In the genomic region with DNA sequence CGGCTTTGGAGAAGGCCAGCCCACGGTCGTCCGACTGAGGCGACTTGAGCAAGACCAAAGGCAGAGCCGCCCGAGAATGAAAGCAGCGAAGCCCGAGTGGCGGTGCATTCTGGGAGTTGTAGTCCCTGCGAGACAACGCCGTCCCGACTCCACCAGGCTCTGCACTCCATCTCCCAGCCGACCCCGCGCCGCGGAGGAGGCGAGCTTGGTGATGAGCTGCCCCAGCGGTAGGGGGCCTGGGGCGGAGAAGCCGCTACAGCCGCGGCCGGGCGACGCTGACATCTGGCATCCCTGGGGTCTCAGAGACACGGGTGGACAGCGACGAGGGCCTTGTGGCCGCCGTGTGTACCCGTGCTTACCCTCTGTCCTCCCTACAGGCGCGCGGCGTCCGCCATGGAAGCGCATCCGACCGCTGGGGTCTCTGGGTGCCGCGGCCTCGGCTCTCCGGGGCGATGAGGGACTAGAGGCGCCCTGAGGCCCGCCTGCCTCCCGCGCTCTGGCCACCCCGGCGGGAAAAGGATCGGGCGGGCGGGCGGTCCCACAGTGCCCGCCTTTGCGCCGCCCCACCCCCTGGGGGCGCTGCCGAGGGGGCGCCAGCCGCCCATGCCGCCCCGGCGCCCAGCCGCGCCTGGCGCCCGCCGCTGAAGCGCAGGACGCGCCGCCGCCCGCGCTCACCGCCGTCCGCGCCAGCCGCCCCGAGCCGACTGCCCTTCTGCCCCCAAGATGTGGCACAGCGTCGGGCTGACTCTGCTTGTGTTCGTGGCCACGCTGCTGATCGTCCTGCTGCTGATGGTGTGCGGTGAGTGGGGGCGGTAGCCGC, we compare ENCODE assay signal across 1 cellular context.
TF ChIP-seq lines count a peak whose summit lies in the region.

A gene (plus strand): TSS at position 244 of the 820 bp plus-strand sequence. CDS start 480 bp downstream, at position 724.

TF ChIP-seq in WTC11, 78 proteins besides CTCF, POLR2A, EP300 and RAD21 (continued from another document and continues in another):
- TF ChIP-seq, protein P1, sequence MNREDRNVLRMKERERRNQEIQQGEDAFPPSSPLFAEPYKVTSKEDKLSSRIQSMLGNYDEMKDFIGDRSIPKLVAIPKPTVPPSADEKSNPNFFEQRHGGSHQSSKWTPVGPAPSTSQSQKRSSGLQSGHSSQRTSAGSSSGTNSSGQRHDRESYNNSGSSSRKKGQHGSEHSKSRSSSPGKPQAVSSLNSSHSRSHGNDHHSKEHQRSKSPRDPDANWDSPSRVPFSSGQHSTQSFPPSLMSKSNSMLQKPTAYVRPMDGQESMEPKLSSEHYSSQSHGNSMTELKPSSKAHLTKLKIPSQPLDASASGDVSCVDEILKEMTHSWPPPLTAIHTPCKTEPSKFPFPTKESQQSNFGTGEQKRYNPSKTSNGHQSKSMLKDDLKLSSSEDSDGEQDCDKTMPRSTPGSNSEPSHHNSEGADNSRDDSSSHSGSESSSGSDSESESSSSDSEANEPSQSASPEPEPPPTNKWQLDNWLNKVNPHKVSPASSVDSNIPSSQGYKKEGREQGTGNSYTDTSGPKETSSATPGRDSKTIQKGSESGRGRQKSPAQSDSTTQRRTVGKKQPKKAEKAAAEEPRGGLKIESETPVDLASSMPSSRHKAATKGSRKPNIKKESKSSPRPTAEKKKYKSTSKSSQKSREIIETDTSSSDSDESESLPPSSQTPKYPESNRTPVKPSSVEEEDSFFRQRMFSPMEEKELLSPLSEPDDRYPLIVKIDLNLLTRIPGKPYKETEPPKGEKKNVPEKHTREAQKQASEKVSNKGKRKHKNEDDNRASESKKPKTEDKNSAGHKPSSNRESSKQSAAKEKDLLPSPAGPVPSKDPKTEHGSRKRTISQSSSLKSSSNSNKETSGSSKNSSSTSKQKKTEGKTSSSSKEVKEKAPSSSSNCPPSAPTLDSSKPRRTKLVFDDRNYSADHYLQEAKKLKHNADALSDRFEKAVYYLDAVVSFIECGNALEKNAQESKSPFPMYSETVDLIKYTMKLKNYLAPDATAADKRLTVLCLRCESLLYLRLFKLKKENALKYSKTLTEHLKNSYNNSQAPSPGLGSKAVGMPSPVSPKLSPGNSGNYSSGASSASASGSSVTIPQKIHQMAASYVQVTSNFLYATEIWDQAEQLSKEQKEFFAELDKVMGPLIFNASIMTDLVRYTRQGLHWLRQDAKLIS (CRISPR knock-in tag; IDR thresholded peaks at IDR 0.05; ENCODE audit: borderline replicate concordance), result no peak
- TF ChIP-seq GABPB1 (CRISPR knock-in tag; IDR thresholded peaks at IDR 0.05) (peak; percentile 62), EMX1 (CRISPR knock-in tag; IDR thresholded peaks at IDR 0.05) (no peak), ELF4 (CRISPR knock-in tag; IDR thresholded peaks at IDR 0.05; ENCODE audit: low read depth) (no peak), ETV6 (CRISPR knock-in tag; IDR thresholded peaks at IDR 0.05) (0 out of 2 replicates have a peak, but pooled peaks have one; percentile 28), ZNF423 (CRISPR knock-in tag; IDR thresholded peaks at IDR 0.05) (peak; percentile 85), MYBL2 (CRISPR knock-in tag; IDR thresholded peaks at IDR 0.05) (0 out of 2 replicates have a peak, but pooled peaks have one; percentile 27), ZNF219 (CRISPR knock-in tag; IDR thresholded peaks at IDR 0.05; ENCODE audit: borderline replicate concordance) (no peak), NR2C2 (CRISPR knock-in tag; IDR thresholded peaks at IDR 0.05) (no peak), ZNF121 (CRISPR knock-in tag; IDR thresholded peaks at IDR 0.05) (no peak), TEAD1 (CRISPR knock-in tag; IDR thresholded peaks at IDR 0.05) (no peak; the same call in none of the 2 replicates), GTF2I (CRISPR knock-in tag; conservative IDR thresholded peaks at IDR 0.05) (no peak), NFATC4 (CRISPR knock-in tag; IDR thresholded peaks at IDR 0.05) (no peak), SOX15 (CRISPR knock-in tag; IDR thresholded peaks at IDR 0.05) (no peak), NFE2L1 (CRISPR knock-in tag; IDR thresholded peaks at IDR 0.05) (0 out of 2 replicates have a peak, but pooled peaks have one; percentile 37), ATF1 (CRISPR knock-in tag; IDR thresholded peaks at IDR 0.05) (no peak), FOXK1 (CRISPR knock-in tag; IDR thresholded peaks at IDR 0.05) (peak; percentile 56; the same call in 1 of the 2 replicates), TCF7 (CRISPR knock-in tag; IDR thresholded peaks at IDR 0.05; ENCODE audit: low read depth) (0 out of 2 replicates have a peak, but pooled peaks have one; percentile 36), ZNF138 (CRISPR knock-in tag; conservative IDR thresholded peaks at IDR 0.05) (no peak), TP53 (CRISPR knock-in tag; IDR thresholded peaks at IDR 0.05) (peak; percentile 32; the same call in 1 of the 2 replicates), CBFB (CRISPR knock-in tag; IDR thresholded peaks at IDR 0.05; ENCODE audit: low read depth) (0 out of 2 replicates have a peak, but pooled peaks have one; percentile 42), FOXJ3 (CRISPR knock-in tag; IDR thresholded peaks at IDR 0.05; ENCODE audit: borderline replicate concordance) (no peak), HMGA2 (CRISPR knock-in tag; IDR thresholded peaks at IDR 0.05) (no peak), ZNF232 (CRISPR knock-in tag; IDR thresholded peaks at IDR 0.05) (0 out of 2 replicates have a peak, but pooled peaks have one; percentile 50), CREB1 (CRISPR knock-in tag; IDR thresholded peaks at IDR 0.05) (no peak), TEAD4 (CRISPR knock-in tag; IDR thresholded peaks at IDR 0.05) (no peak), ZNF317 (CRISPR knock-in tag; IDR thresholded peaks at IDR 0.05; ENCODE audit: borderline replicate concordance, low read depth) (no peak)
- TF ChIP-seq, protein P2, sequence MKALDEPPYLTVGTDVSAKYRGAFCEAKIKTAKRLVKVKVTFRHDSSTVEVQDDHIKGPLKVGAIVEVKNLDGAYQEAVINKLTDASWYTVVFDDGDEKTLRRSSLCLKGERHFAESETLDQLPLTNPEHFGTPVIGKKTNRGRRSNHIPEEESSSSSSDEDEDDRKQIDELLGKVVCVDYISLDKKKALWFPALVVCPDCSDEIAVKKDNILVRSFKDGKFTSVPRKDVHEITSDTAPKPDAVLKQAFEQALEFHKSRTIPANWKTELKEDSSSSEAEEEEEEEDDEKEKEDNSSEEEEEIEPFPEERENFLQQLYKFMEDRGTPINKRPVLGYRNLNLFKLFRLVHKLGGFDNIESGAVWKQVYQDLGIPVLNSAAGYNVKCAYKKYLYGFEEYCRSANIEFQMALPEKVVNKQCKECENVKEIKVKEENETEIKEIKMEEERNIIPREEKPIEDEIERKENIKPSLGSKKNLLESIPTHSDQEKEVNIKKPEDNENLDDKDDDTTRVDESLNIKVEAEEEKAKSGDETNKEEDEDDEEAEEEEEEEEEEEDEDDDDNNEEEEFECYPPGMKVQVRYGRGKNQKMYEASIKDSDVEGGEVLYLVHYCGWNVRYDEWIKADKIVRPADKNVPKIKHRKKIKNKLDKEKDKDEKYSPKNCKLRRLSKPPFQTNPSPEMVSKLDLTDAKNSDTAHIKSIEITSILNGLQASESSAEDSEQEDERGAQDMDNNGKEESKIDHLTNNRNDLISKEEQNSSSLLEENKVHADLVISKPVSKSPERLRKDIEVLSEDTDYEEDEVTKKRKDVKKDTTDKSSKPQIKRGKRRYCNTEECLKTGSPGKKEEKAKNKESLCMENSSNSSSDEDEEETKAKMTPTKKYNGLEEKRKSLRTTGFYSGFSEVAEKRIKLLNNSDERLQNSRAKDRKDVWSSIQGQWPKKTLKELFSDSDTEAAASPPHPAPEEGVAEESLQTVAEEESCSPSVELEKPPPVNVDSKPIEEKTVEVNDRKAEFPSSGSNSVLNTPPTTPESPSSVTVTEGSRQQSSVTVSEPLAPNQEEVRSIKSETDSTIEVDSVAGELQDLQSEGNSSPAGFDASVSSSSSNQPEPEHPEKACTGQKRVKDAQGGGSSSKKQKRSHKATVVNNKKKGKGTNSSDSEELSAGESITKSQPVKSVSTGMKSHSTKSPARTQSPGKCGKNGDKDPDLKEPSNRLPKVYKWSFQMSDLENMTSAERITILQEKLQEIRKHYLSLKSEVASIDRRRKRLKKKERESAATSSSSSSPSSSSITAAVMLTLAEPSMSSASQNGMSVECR (CRISPR knock-in tag; IDR thresholded peaks at IDR 0.05; ENCODE audit: borderline replicate concordance), result 0 out of 2 replicates have a peak, but pooled peaks have one; percentile 59
- TF ChIP-seq, protein P3, sequence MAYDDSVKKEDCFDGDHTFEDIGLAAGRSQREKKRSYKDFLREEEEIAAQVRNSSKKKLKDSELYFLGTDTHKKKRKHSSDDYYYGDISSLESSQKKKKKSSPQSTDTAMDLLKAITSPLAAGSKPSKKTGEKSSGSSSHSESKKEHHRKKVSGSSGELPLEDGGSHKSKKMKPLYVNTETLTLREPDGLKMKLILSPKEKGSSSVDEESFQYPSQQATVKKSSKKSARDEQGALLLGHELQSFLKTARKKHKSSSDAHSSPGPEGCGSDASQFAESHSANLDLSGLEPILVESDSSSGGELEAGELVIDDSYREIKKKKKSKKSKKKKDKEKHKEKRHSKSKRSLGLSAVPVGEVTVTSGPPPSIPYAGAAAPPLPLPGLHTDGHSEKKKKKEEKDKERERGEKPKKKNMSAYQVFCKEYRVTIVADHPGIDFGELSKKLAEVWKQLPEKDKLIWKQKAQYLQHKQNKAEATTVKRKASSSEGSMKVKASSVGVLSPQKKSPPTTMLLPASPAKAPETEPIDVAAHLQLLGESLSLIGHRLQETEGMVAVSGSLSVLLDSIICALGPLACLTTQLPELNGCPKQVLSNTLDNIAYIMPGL (CRISPR knock-in tag; IDR thresholded peaks at IDR 0.05), result peak; percentile 96
- TF ChIP-seq, protein P4, sequence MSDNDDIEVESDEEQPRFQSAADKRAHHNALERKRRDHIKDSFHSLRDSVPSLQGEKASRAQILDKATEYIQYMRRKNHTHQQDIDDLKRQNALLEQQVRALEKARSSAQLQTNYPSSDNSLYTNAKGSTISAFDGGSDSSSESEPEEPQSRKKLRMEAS (CRISPR knock-in tag; IDR thresholded peaks at IDR 0.05), result peak; percentile 70
- TF ChIP-seq, protein P5, sequence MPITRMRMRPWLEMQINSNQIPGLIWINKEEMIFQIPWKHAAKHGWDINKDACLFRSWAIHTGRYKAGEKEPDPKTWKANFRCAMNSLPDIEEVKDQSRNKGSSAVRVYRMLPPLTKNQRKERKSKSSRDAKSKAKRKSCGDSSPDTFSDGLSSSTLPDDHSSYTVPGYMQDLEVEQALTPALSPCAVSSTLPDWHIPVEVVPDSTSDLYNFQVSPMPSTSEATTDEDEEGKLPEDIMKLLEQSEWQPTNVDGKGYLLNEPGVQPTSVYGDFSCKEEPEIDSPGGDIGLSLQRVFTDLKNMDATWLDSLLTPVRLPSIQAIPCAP (CRISPR knock-in tag; IDR thresholded peaks at IDR 0.05), result peak; percentile 73
- TF ChIP-seq, protein P6, sequence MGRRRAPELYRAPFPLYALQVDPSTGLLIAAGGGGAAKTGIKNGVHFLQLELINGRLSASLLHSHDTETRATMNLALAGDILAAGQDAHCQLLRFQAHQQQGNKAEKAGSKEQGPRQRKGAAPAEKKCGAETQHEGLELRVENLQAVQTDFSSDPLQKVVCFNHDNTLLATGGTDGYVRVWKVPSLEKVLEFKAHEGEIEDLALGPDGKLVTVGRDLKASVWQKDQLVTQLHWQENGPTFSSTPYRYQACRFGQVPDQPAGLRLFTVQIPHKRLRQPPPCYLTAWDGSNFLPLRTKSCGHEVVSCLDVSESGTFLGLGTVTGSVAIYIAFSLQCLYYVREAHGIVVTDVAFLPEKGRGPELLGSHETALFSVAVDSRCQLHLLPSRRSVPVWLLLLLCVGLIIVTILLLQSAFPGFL (CRISPR knock-in tag; IDR thresholded peaks at IDR 0.05; ENCODE audit: borderline replicate concordance), result 0 out of 2 replicates have a peak, but pooled peaks have one; percentile 19
- TF ChIP-seq, protein P7, sequence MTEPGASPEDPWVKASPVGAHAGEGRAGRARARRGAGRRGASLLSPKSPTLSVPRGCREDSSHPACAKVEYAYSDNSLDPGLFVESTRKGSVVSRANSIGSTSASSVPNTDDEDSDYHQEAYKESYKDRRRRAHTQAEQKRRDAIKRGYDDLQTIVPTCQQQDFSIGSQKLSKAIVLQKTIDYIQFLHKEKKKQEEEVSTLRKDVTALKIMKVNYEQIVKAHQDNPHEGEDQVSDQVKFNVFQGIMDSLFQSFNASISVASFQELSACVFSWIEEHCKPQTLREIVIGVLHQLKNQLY (CRISPR knock-in tag; IDR thresholded peaks at IDR 0.05), result no peak
- TF ChIP-seq, protein P8, sequence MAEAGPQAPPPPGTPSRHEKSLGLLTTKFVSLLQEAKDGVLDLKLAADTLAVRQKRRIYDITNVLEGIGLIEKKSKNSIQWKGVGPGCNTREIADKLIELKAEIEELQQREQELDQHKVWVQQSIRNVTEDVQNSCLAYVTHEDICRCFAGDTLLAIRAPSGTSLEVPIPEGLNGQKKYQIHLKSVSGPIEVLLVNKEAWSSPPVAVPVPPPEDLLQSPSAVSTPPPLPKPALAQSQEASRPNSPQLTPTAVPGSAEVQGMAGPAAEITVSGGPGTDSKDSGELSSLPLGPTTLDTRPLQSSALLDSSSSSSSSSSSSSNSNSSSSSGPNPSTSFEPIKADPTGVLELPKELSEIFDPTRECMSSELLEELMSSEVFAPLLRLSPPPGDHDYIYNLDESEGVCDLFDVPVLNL (CRISPR knock-in tag; IDR thresholded peaks at IDR 0.05; ENCODE audit: borderline replicate concordance, low read depth), result peak; percentile 73; the same call in 1 of the 2 replicates
- TF ChIP-seq, protein P9, sequence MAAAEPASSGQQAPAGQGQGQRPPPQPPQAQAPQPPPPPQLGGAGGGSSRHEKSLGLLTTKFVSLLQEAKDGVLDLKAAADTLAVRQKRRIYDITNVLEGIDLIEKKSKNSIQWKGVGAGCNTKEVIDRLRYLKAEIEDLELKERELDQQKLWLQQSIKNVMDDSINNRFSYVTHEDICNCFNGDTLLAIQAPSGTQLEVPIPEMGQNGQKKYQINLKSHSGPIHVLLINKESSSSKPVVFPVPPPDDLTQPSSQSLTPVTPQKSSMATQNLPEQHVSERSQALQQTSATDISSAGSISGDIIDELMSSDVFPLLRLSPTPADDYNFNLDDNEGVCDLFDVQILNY (CRISPR knock-in tag; IDR thresholded peaks at IDR 0.05), result peak; percentile 46; the same call in 1 of the 2 replicates
- TF ChIP-seq, protein P10, sequence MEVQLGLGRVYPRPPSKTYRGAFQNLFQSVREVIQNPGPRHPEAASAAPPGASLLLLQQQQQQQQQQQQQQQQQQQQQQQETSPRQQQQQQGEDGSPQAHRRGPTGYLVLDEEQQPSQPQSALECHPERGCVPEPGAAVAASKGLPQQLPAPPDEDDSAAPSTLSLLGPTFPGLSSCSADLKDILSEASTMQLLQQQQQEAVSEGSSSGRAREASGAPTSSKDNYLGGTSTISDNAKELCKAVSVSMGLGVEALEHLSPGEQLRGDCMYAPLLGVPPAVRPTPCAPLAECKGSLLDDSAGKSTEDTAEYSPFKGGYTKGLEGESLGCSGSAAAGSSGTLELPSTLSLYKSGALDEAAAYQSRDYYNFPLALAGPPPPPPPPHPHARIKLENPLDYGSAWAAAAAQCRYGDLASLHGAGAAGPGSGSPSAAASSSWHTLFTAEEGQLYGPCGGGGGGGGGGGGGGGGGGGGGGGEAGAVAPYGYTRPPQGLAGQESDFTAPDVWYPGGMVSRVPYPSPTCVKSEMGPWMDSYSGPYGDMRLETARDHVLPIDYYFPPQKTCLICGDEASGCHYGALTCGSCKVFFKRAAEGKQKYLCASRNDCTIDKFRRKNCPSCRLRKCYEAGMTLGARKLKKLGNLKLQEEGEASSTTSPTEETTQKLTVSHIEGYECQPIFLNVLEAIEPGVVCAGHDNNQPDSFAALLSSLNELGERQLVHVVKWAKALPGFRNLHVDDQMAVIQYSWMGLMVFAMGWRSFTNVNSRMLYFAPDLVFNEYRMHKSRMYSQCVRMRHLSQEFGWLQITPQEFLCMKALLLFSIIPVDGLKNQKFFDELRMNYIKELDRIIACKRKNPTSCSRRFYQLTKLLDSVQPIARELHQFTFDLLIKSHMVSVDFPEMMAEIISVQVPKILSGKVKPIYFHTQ (CRISPR knock-in tag; IDR thresholded peaks at IDR 0.05), result no peak
- TF ChIP-seq, protein P11, sequence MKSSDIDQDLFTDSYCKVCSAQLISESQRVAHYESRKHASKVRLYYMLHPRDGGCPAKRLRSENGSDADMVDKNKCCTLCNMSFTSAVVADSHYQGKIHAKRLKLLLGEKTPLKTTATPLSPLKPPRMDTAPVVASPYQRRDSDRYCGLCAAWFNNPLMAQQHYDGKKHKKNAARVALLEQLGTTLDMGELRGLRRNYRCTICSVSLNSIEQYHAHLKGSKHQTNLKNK (CRISPR knock-in tag; IDR thresholded peaks at IDR 0.05), result peak; percentile 38; the same call in 1 of the 2 replicates
